In genomic region chr6:4134841-4135664, GRCh38 we compare ENCODE assay signal across 8 cellular contexts. TPM values are rescaled to one million over a fixed set of nuclear protein-coding genes. Genes with fewer than 3 reads are reported as not detected.
DNase-seq lines count a peak whose midpoint lies in the region; ATAC-seq and TF ChIP-seq lines count a peak whose summit lies in the region.

A gene with protein sequence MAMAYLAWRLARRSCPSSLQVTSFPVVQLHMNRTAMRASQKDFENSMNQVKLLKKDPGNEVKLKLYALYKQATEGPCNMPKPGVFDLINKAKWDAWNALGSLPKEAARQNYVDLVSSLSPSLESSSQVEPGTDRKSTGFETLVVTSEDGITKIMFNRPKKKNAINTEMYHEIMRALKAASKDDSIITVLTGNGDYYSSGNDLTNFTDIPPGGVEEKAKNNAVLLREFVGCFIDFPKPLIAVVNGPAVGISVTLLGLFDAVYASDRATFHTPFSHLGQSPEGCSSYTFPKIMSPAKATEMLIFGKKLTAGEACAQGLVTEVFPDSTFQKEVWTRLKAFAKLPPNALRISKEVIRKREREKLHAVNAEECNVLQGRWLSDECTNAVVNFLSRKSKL (minus strand): TSS chr6:4135575. CDS start chr6:4135560, 15 bp downstream.

- CTCF ChIA-PET in activated naive CD4-positive, alpha-beta T cell treated with anti-CD3 and anti-CD28 coated beads, Interleukin-2, amount 10 ng/mL, durations not matched to agents 7 days and 5 days (lab: Charles Lee) = interaction anchor here (0.9 to 4.1 kb wide), 5 partner anchors 10 to 80 kb away, joined by 3 to 13 read pairs (median 3); no protein-coding TSS in a partner anchor

- H3K27ac Mint-ChIP-seq in activated naive CD4-positive, alpha-beta T cell treated with anti-CD3 and anti-CD28 coated beads, Interleukin-2, amount 10 ng/mL, durations not matched to agents 7 days and 5 days = peak within 1 kb of the TSS; percentile 91

- no peaks in the 10 kb centered on the region for H3K27me3 Mint-ChIP-seq in activated naive CD4-positive, alpha-beta T cell treated with anti-CD3 and anti-CD28 coated beads, Interleukin-2, amount 10 ng/mL, durations not matched to agents 7 days and 5 days

- H3K27me3 ChIP-seq in tibial artery = no peaks in the 10 kb centered on the region

- TF ChIP-seq CTCF in omental fat pad (IDR thresholded peaks at IDR 0.05) = no peak
- no peak for TF ChIP-seq CTCF in tibial artery (IDR thresholded peaks at IDR 0.05)

- peaks cover 0 to 25% (median 16%) of the 10 kb centered on the region in 4 donors for H3K4me1 ChIP-seq in tibial artery

- H3K9me3 ChIP-seq in tibial artery = no peaks in the 10 kb centered on the region

- peak within 1 kb of the TSS; percentile 86 for H3K4me3 Mint-ChIP-seq in activated naive CD4-positive, alpha-beta T cell treated with anti-CD3 and anti-CD28 coated beads, Interleukin-2, amount 10 ng/mL, durations not matched to agents 7 days and 5 days

- H3K4me3 ChIP-seq in tibial artery = peak within 1 kb of the TSS; percentile 67 to 90

- peaks cover 14 to 22% (median 20%) of the 10 kb centered on the region in 3 donors for H3K36me3 ChIP-seq in tibial artery

- intact Hi-C loops in tibial artery (cut with DNase I; ENCODE audit: low total_unique reads) = loop anchor here (10.0 kb wide), 1 partner anchor 390 kb away; no protein-coding TSS in a partner anchor

- H3K9me3 Mint-ChIP-seq in activated naive CD4-positive, alpha-beta T cell treated with anti-CD3 and anti-CD28 coated beads, Interleukin-2, amount 10 ng/mL, durations not matched to agents 7 days and 5 days = peaks cover 6% of the 10 kb centered on the region

- H3K27ac ChIP-seq in tibial artery = peak within 1 kb of the TSS; percentile 93 to 96

- H3K36me3 Mint-ChIP-seq in activated naive CD4-positive, alpha-beta T cell treated with anti-CD3 and anti-CD28 coated beads, Interleukin-2, amount 10 ng/mL, durations not matched to agents 7 days and 5 days = peaks cover 23% of the 10 kb centered on the region

- ATAC-seq in GM19455 (IDR thresholded peaks at IDR 0.05; ENCODE audit: unreplicated experiment) (peak; percentile 55), HG03571 (IDR thresholded peaks at IDR 0.05; ENCODE audit: unreplicated experiment) (peak; percentile 44), omental fat pad (ENCODE audit: low FRiP score) (peak; percentile 66)

- peaks cover 22% of the 10 kb centered on the region for H3K4me1 Mint-ChIP-seq in activated naive CD4-positive, alpha-beta T cell treated with anti-CD3 and anti-CD28 coated beads, Interleukin-2, amount 10 ng/mL, durations not matched to agents 7 days and 5 days

- DNase-seq in COLO668 (lab: John Stamatoyannopoulos, UW; ENCODE audit: unreplicated experiment) = peak; percentile 25
- DNase-seq in RPMI7951 (ENCODE audit: low read depth) = peak; percentile 76
- peak; percentile 66 for DNase-seq in activated naive CD4-positive, alpha-beta T cell treated with anti-CD3 and anti-CD28 coated beads, Interleukin-2, amount 10 ng/mL, durations not matched to agents 7 days and 5 days
- DNase-seq in glomerular endothelial cell (ENCODE audit: extremely low read depth, low read depth, low spot score) = no peak
- no peak for DNase-seq in omental fat pad (ENCODE audit: low spot score)
- DNase-seq in tibial artery = peak; percentile 64 to 85

RNA-seq across cellular contexts. Expression of the gene that starts here (rescaled TPM):
- 154 and 176 TPM in 2 replicates for total RNA-seq in RPMI7951 (2014; rRNA removed; shearing (Covaris generic))
- total RNA-seq in glomerular endothelial cell (71.3 and 92.2 TPM in 2 replicates), omental fat pad (10 to 100 TPM; 48.8 to 82.2 (median 69.1) TPM)

Comparison
In these comparisons a context has a peak if more than half of its experiments do, and no peak if none do; other contexts are left out.
1. DNase-seq: peak in COLO668 (single experiment), RPMI7951 (single experiment), activated naive CD4-positive, alpha-beta T cell treated with anti-CD3 and anti-CD28 coated beads, Interleukin-2, amount 10 ng/mL, durations not matched to agents 7 days and 5 days (single experiment) and tibial artery (2 of 2); none in glomerular endothelial cell (single experiment) and omental fat pad (single experiment).
2. Peak in every context shown above with its lines, with median percentiles within 50 percentile points of each other: ATAC-seq.